Comparison of ENCODE assay signal across 20 cellular contexts in genomic region chr20:38551056-38551626, GRCh38. TPM values are rescaled to one million over a fixed set of nuclear protein-coding genes. Genes with fewer than 3 reads are reported as not detected.
"Had no signal": no experiment of that assay in that cellular context is flagged by ENCODE, and none has a peak within 500 bp of the region (broad histone marks: within the 10 kb centered on the region; RNA-seq: fewer than 3 reads in every experiment).

No MANE protein-coding gene starts in this region.

- DNase-seq: MV-4-11, NCI-H1092, NCI-H1105 treated with DMSO at 0.1 percent for 48 hours, NCI-H1417 treated with DMSO at 0.1 percent for 48 hours, NCI-H146, NCI-H1694 treated with DMSO at 0.1 percent for 48 hours, NCI-H1930, NCI-H2081, NCI-H2107, NCI-H2227 treated with DMSO at 0.1 percent for 48 hours, NCI-H524 treated with DMSO at 0.1 percent for 48 hours, NCI-H69, NCI-H774, SHP77 had no signal

- H3K27ac ChIP-seq: RWPE1 had no signal

- ATAC-seq: SK-N-SH treated with all-trans-retinoic acid at 6 μM for 48 hours had no signal

RNA-seq across cellular contexts. Expression of gene ADIG, which starts 29.9 kb away (rescaled TPM):
- total RNA-seq: HT-29, LHCN-M2, MCF 10A, NCI-H460 had no signal

RNA-seq across cellular contexts. Expression of gene ARHGAP40, which starts 50.5 kb away (rescaled TPM):
- total RNA-seq: HT-29, LHCN-M2, MCF 10A had no signal
